ENCODE assay signal across 5 cellular contexts in the genomic region with DNA sequence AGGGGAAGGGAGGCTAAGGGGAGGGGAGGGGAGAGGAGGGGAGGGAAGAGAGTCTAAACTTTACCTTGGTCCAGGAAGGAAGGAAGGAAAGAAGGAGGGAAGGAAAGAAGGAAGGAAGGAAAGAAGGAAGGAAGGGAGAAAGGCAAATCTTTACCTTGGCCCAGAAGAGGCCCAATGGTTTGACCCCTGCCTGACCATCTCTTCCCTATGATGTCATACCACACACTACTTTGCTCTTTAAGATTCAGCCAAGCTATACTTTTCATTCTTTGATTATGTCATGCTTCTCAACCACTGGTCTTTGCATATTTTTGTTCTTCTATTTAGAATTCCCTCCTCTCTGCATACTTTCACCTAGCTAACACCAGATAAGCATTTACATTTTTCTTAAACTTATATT.
"Had no signal": no experiment of that assay in that cellular context is flagged by ENCODE, and none has a peak within 500 bp of the region (broad histone marks: within the 10 kb centered on the region; RNA-seq: fewer than 3 reads in every experiment).

No MANE protein-coding gene starts in this region.

- H3K27ac ChIP-seq: HL-60 had no signal

- FAIRE-seq: HTR-8/SVneo had no signal

- DNase-seq: IMR-90, KBM-7, KG1 had no signal
